10 cellular contexts compared by ENCODE assay signal in genomic region chr6:109447878-109448555, GRCh38. TPM values are rescaled to one million over a fixed set of nuclear protein-coding genes. Genes with fewer than 3 reads are reported as not detected.
DNase-seq lines count a peak whose midpoint lies in the region; ATAC-seq and TF ChIP-seq lines count a peak whose summit lies in the region.
"Had no signal": no experiment of that assay in that cellular context is flagged by ENCODE, and none has a peak within 500 bp of the region (broad histone marks: within the 10 kb centered on the region; RNA-seq: fewer than 3 reads in every experiment).

No MANE protein-coding gene starts in this region.

- no peak overlapping the region for H3K9ac ChIP-seq in GM23248

- H3K27ac Mint-ChIP-seq in activated CD8-positive, alpha-beta T cell treated with anti-CD3 and anti-CD28 coated beads for 36 hours, result peak overlapping the region; percentile 22
- H3K27ac Mint-ChIP-seq in memory B cell, result peak overlapping the region; percentile 83

- H3K36me3 ChIP-seq in GM23248 (ENCODE audit: low read depth), result peaks cover 9% of the 10 kb centered on the region; the same call in 1 of the 2 replicates

- H3K27me3 Mint-ChIP-seq in activated CD8-positive, alpha-beta T cell treated with anti-CD3 and anti-CD28 coated beads for 36 hours, result no peaks in the 10 kb centered on the region
- no peaks in the 10 kb centered on the region for H3K27me3 Mint-ChIP-seq in memory B cell

- H3K4me1 ChIP-seq in GM23248 (ENCODE audit: insufficient read depth), result no peaks in the 10 kb centered on the region

- in situ Hi-C loops in KBM-7 (cut with MboI; ENCODE audit: low pct_unique_long_range_greater_than_20kb, low sequenced_read_pairs), result no loop called here
- in situ Hi-C loops in GM23248 (cut with MboI), result no loop called here

- H3K4me3 Mint-ChIP-seq in activated CD8-positive, alpha-beta T cell treated with anti-CD3 and anti-CD28 coated beads for 36 hours, result no peak overlapping the region
- H3K4me3 Mint-ChIP-seq in memory B cell, result no peak overlapping the region

- CTCF ChIA-PET in activated CD8-positive, alpha-beta T cell treated with anti-CD3 and anti-CD28 coated beads for 36 hours (lab: Charles Lee), result interaction anchor here (1.1 kb wide), 1 partner anchor 64 kb away, joined by 3 read pairs; no protein-coding TSS in a partner anchor

- no peaks in the 10 kb centered on the region for H4K20me1 ChIP-seq in GM23248 (ENCODE audit: insufficient read depth)

- H3K36me3 Mint-ChIP-seq in activated CD8-positive, alpha-beta T cell treated with anti-CD3 and anti-CD28 coated beads for 36 hours (ENCODE audit: low read depth), result peaks cover 20% of the 10 kb centered on the region
- H3K36me3 Mint-ChIP-seq in memory B cell, result peaks cover 18% of the 10 kb centered on the region

- H2AFZ ChIP-seq in GM23248, result no peak overlapping the region

- H3K4me3 ChIP-seq in GM23248, result no peak overlapping the region

- POLR2A ChIA-PET in activated CD8-positive, alpha-beta T cell treated with anti-CD3 and anti-CD28 coated beads for 36 hours (lab: Charles Lee), result interaction anchor here (0.6 to 1.6 kb wide), 6 partner anchors 9 to 203 kb away, joined by 3 to 7 read pairs (median 3); no protein-coding TSS in a partner anchor

- H3K9me3 ChIP-seq in GM23248 (ENCODE audit: low read depth), result no peaks in the 10 kb centered on the region

- no peaks in the 10 kb centered on the region for H3K27me3 ChIP-seq in GM23248 (replicated peaks; ENCODE audit: insufficient read depth)

- peak; percentile 9 for DNase-seq in DMS114 treated with DMSO at 0.1 percent for 48 hours (lab: John Stamatoyannopoulos, UW; ENCODE audit: unreplicated experiment)
- peak; percentile 50 for DNase-seq in KBM-7
- DNase-seq in activated CD8-positive, alpha-beta T cell treated with anti-CD3 and anti-CD28 coated beads for 36 hours, result no peak
- peak in 1 of 2 donors; percentile 41 for DNase-seq in memory B cell (ENCODE audit: low spot score in 2 of 2)
- no peak for DNase-seq in GM23248
- no peak for DNase-seq in NCI-H187 (lab: John Stamatoyannopoulos, UW)
- DNase-seq: effector CD8-positive, alpha-beta T cell; stimulated activated CD4-positive, alpha-beta T cell treated with anti-CD3 and anti-CD28 coated beads, Interleukin-15, amount 100 ng/mL, for 24 hours had no signal

- ATAC-seq in activated CD8-positive, alpha-beta T cell treated with anti-CD3 and anti-CD28 coated beads for 36 hours, result no peak
- ATAC-seq in memory B cell (ENCODE audit: low read depth) (peak; percentile 42), HG03025 (IDR thresholded peaks at IDR 0.05; ENCODE audit: low FRiP score, unreplicated experiment) (no peak), HG03045 (IDR thresholded peaks at IDR 0.05; ENCODE audit: unreplicated experiment) (no peak)

- WGBS in GM23248 (ENCODE audit: low coverage in 1 of 2, low lambda C conversion rate in 2 of 2, missing lambda C conversion rate in 2 of 2), 2 experiments, result 89 to 93% methylated on average over 8 of the region's 8 CpGs

- no peaks in the 10 kb centered on the region for H3K9me2 ChIP-seq in GM23248 (ENCODE audit: insufficient read depth)

- TF ChIP-seq CTCF in activated CD8-positive, alpha-beta T cell treated with anti-CD3 and anti-CD28 coated beads for 36 hours (IDR thresholded peaks at IDR 0.05), result no peak

- no peaks in the 10 kb centered on the region for H3K9me3 Mint-ChIP-seq in activated CD8-positive, alpha-beta T cell treated with anti-CD3 and anti-CD28 coated beads for 36 hours
- no peaks in the 10 kb centered on the region for H3K9me3 Mint-ChIP-seq in memory B cell

- H3K4me2 ChIP-seq in GM23248 (ENCODE audit: unreplicated experiment), result no peak overlapping the region

- H3K4me1 Mint-ChIP-seq in activated CD8-positive, alpha-beta T cell treated with anti-CD3 and anti-CD28 coated beads for 36 hours (ENCODE audit: low read depth), result peaks cover 36% of the 10 kb centered on the region
- peaks cover 46% of the 10 kb centered on the region for H3K4me1 Mint-ChIP-seq in memory B cell

- no peak overlapping the region for H3K27ac ChIP-seq in GM23248

- no peaks in the 10 kb centered on the region for H3K79me2 ChIP-seq in GM23248 (ENCODE audit: insufficient read depth)

- intact Hi-C loops in activated CD8-positive, alpha-beta T cell treated with anti-CD3 and anti-CD28 coated beads for 36 hours (cut with micrococcal nuclease), result no loop called here

- 0 out of 2 replicates have a peak, but pooled peaks cover 4% of the 10 kb centered on the region for H3F3A ChIP-seq in GM23248 (ENCODE audit: insufficient read depth)

RNA-seq across cellular contexts. Expression of gene SMPD2, which starts 7.5 kb away (rescaled TPM):
- 1 to 10 TPM; 8.7 to 9.6 TPM for total RNA-seq in activated CD8-positive, alpha-beta T cell treated with anti-CD3 and anti-CD28 coated beads for 36 hours
- 6.4 and 14.2 TPM in 2 replicates for total RNA-seq in GM23248 (2014; rRNA removed; shearing (Covaris generic))
- polyA plus RNA-seq in GM23248 (2016; fragmentation: Nextera tagmentation; extraction: Ambion mirVana), result 4.5 and 6.8 TPM in 2 replicates

RNA-seq across cellular contexts. Expression of gene MICAL1, which starts 7.6 kb away (rescaled TPM):
- 10 to 100 TPM; 17.7 TPM for total RNA-seq in activated CD8-positive, alpha-beta T cell treated with anti-CD3 and anti-CD28 coated beads for 36 hours
- 57.8 and 60.6 TPM in 2 replicates for total RNA-seq in GM23248 (2014; rRNA removed; shearing (Covaris generic))
- 25.3 and 26.1 TPM in 2 replicates for polyA plus RNA-seq in GM23248 (2016; fragmentation: Nextera tagmentation; extraction: Ambion mirVana)

RNA-seq across cellular contexts. Expression of gene PPIL6, which starts 7.6 kb away (rescaled TPM):
- total RNA-seq in activated CD8-positive, alpha-beta T cell treated with anti-CD3 and anti-CD28 coated beads for 36 hours, result under 1 TPM; 0.27 to 0.38 TPM
- total RNA-seq in GM23248 (2014; rRNA removed; shearing (Covaris generic)), result 3.5 and 3.7 TPM in 2 replicates
- polyA plus RNA-seq in GM23248 (2016; fragmentation: Nextera tagmentation; extraction: Ambion mirVana), result 2.8 and 3.5 TPM in 2 replicates

RNA-seq across cellular contexts. Expression of gene ZBTB24, which starts 35.0 kb away (rescaled TPM):
- total RNA-seq in activated CD8-positive, alpha-beta T cell treated with anti-CD3 and anti-CD28 coated beads for 36 hours, result 10 to 100 TPM; 10.5 to 11.8 TPM
- total RNA-seq in GM23248 (2014; rRNA removed; shearing (Covaris generic)), result 6.8 and 7.6 TPM in 2 replicates
- 3.3 and 4.0 TPM in 2 replicates for polyA plus RNA-seq in GM23248 (2016; fragmentation: Nextera tagmentation; extraction: Ambion mirVana)

Comparison
In these comparisons a context has a peak if more than half of its experiments do, and no peak if none do; other contexts are left out.
1. DNase-seq: peak in DMS114 treated with DMSO at 0.1 percent for 48 hours (single experiment) and KBM-7 (single experiment); none in activated CD8-positive, alpha-beta T cell treated with anti-CD3 and anti-CD28 coated beads for 36 hours (single experiment), GM23248 (single experiment) and NCI-H187 (0 of 2).